In the genomic region with DNA sequence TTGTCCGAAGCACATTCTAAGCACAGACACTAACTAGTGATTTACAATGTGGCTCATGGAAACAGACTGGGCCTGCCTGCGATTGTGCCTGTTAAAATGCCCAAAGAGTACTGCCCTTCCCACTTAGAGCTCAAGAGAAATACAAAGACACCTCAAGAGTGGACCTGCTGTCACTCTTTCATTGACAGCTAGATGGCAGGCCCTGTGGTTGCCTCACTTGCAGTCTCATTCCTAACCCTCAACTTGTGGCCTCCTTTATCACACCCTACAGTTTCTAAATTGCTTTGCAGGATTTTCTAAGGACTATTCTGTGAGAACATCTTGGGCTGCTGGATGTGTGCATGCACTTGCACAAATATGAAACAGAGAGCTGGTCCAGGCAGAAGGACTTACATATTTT, we compare ENCODE assay signal across 8 cellular contexts.
DNase-seq lines count a peak whose midpoint lies in the region; ATAC-seq and TF ChIP-seq lines count a peak whose summit lies in the region.

No MANE protein-coding gene starts in this region.

- H3K27me3 Mint-ChIP-seq in central memory CD8-positive, alpha-beta T cell = no peaks in the 10 kb centered on the region

- no peak overlapping the region for H3K4me3 Mint-ChIP-seq in central memory CD8-positive, alpha-beta T cell

- no peak overlapping the region for H3K27ac ChIP-seq in thyroid gland

- H3K36me3 Mint-ChIP-seq in central memory CD8-positive, alpha-beta T cell (ENCODE audit: insufficient read depth) = no peaks in the 10 kb centered on the region

- H3K9me3 ChIP-seq in thyroid gland = no peaks in the 10 kb centered on the region

- H3K4me1 ChIP-seq in thyroid gland = no peaks in the 10 kb centered on the region

- H3K4me1 Mint-ChIP-seq in central memory CD8-positive, alpha-beta T cell = peaks cover 7% of the 10 kb centered on the region

- no peak overlapping the region for H3K27ac Mint-ChIP-seq in central memory CD8-positive, alpha-beta T cell (ENCODE audit: low read depth)

- no peak overlapping the region for H3K4me3 ChIP-seq in GM06990 (replicated peaks; ENCODE audit: low read depth, low read length)
- H3K4me3 ChIP-seq in thyroid gland (replicated peaks in 1 of 3) = no peak overlapping the region

- H3K9me3 Mint-ChIP-seq in central memory CD8-positive, alpha-beta T cell = no peaks in the 10 kb centered on the region

- peak; percentile 69 for ATAC-seq in GM19397 (IDR thresholded peaks at IDR 0.05; ENCODE audit: unreplicated experiment)
- ATAC-seq in HG03442 (IDR thresholded peaks at IDR 0.05; ENCODE audit: unreplicated experiment) = peak; percentile 90
- peak; percentile 56 for ATAC-seq in central memory CD8-positive, alpha-beta T cell (replicated peaks; ENCODE audit: extremely low read depth, poor library complexity, severe bottlenecking)

- no peaks in the 10 kb centered on the region for H3K36me3 ChIP-seq in GM06990 (ENCODE audit: control insufficient read depth, insufficient read depth, low read length)
- H3K36me3 ChIP-seq in thyroid gland = no peaks in the 10 kb centered on the region

- no peak for TF ChIP-seq POLR2A in thyroid gland (IDR thresholded peaks at IDR 0.05)

- DNase-seq in GM06990 (ENCODE audit: extremely low read depth, insufficient read length) = no peak
- DNase-seq in central memory CD8-positive, alpha-beta T cell (ENCODE audit: low spot score in 2 of 2) = no peak
- DNase-seq in ecto neural progenitor cell (ENCODE audit: low spot score) = no peak
- no peak for DNase-seq in activated effector memory CD4-positive, alpha-beta T cell treated with Interleukin-2 at 50 U/mL for 16 hours
- no peak for DNase-seq in thyroid gland
- no peak for DNase-seq in NCI-H1092 (lab: John Stamatoyannopoulos, UW)

- 82 to 93% methylated on average over 2 of the region's 2 CpGs for WGBS in thyroid gland, 2 donors

- intact Hi-C loops in thyroid gland (cut with DNase I) = no loop called here

- peak; percentile 70 for TF ChIP-seq CTCF in GM06990 (IDR thresholded peaks at IDR 0.05; ENCODE audit: insufficient read depth, low read length, poor library complexity, severe bottlenecking)
- no peak for TF ChIP-seq CTCF in thyroid gland (IDR thresholded peaks at IDR 0.05)

- H3K27me3 ChIP-seq in GM06990 (replicated peaks; ENCODE audit: control insufficient read depth, insufficient read depth, low read length) = no peaks in the 10 kb centered on the region
- H3K27me3 ChIP-seq in thyroid gland = no peaks in the 10 kb centered on the region
